In genomic region chr3:112919541-112919940, GRCh38 we compare ENCODE assay signal across 5 cellular contexts. TPM values are rescaled to one million over a fixed set of nuclear protein-coding genes. Genes with fewer than 3 reads are reported as not detected.
"Had no signal": no experiment of that assay in that cellular context is flagged by ENCODE, and none has a peak within 500 bp of the region (broad histone marks: within the 10 kb centered on the region; RNA-seq: fewer than 3 reads in every experiment).

No MANE protein-coding gene starts in this region.

RNA-seq across cellular contexts. Expression of gene CD200R1, which starts 55.4 kb away (rescaled TPM):
- total RNA-seq: GM23248, H4, HepG2, HFFc6, HT1080 had no signal
- polyA plus RNA-seq: GM23248 had no signal
